8 cellular contexts compared by ENCODE assay signal in the genomic region with DNA sequence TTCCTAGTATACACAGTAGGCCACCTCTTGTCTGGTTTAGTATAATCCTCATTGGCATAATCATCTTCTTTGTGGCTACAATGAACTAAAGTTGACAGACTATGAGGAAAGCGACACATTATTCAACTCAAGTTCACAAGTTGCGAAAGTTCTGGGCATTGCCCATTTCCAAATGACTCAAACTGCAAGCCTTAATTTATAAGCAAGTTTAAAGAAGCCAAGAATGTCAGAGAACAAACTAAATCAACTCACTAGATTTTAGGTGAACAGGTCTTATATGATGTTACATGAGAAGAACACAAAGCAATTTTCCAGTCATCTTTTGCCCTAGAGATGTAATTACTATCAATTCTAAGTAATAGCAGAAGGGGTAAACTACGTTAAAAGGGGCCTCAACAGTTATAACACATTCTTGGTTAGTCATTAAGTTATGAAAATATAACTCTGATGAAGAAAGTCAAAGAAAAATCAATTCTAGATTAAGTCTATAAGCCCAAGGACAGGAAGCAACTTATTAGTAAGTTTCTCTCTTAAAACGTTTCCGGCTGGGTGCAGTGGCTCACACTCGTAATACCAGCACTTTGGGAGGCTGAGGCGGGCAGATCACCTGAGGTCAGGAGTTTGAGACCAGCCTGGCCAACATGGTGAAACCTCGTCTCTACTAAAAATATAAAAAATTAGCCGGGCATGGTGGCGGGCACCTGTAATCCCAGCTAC. TPM values are rescaled to one million over a fixed set of nuclear protein-coding genes. Genes with fewer than 3 reads are reported as not detected.
DNase-seq lines count a peak whose midpoint lies in the region; ATAC-seq and TF ChIP-seq lines count a peak whose summit lies in the region.

No MANE protein-coding gene starts in this region.

- TF ChIP-seq CTCF in left ventricle myocardium inferior (IDR thresholded peaks at IDR 0.05; ENCODE audit: borderline replicate concordance) (no peak), OCI-LY1 (IDR thresholded peaks at IDR 0.05; ENCODE audit: low read length) (no peak), epithelial cell of proximal tubule (conservative IDR thresholded peaks at IDR 0.05; ENCODE audit: low read depth, low read length) (no peak), type B pancreatic cell (conservative IDR thresholded peaks at IDR 0.05) (no peak), colonic mucosa (IDR thresholded peaks at IDR 0.05) (no peak)

- H3K9me3 ChIP-seq in left ventricle myocardium inferior (replicated peaks) (no peaks in the 10 kb centered on the region), OCI-LY1 (ENCODE audit: low read length) (no peaks in the 10 kb centered on the region), colonic mucosa (no peaks in the 10 kb centered on the region)

- H2AFZ ChIP-seq in OCI-LY1 (ENCODE audit: low read length) = no peak overlapping the region

- H3K4me1 ChIP-seq in left ventricle myocardium inferior (peaks cover 97% of the 10 kb centered on the region), OCI-LY1 (ENCODE audit: insufficient read depth, low read length, severe bottlenecking) (peaks cover 46% of the 10 kb centered on the region), colonic mucosa (no peaks in the 10 kb centered on the region)

- ATAC-seq in left cardiac atrium (peak; percentile 7 to 44), HG03039 (IDR thresholded peaks at IDR 0.05; ENCODE audit: unreplicated experiment) (no peak)

- intact Hi-C loops in left cardiac atrium (cut with DNase I) (loop anchor here in 1 of 2 donors (5.0 kb wide), 1 partner anchor 150 kb away; no protein-coding TSS in a partner anchor), left ventricle myocardium inferior (cut with micrococcal nuclease) (loop anchor here (10.0 kb wide), 1 partner anchor 147 kb away; no protein-coding TSS in a partner anchor), colonic mucosa (cut with DNase I) (no loop called here)

- no peak overlapping the region for H3K4me3 Mint-ChIP-seq in type B pancreatic cell

- no peaks in the 10 kb centered on the region for H3K9me3 Mint-ChIP-seq in type B pancreatic cell

- H3K27ac ChIP-seq in left ventricle myocardium inferior (replicated peaks) (no peak overlapping the region), OCI-LY1 (ENCODE audit: low read depth, low read length, poor library complexity, severe bottlenecking) (peak overlapping the region; percentile 32), colonic mucosa (no peak overlapping the region)

- H3K27me3 ChIP-seq in left ventricle myocardium inferior (ENCODE audit: low read depth) = no peaks in the 10 kb centered on the region
- no peaks in the 10 kb centered on the region for H3K27me3 ChIP-seq in OCI-LY1 (ENCODE audit: insufficient read depth, low read length)
- no peaks in the 10 kb centered on the region for H3K27me3 ChIP-seq in colonic mucosa

- peaks cover 7% of the 10 kb centered on the region for H3K36me3 Mint-ChIP-seq in type B pancreatic cell

- H3K79me2 ChIP-seq in OCI-LY1 (ENCODE audit: insufficient read depth, low read length) = peaks cover 100% of the 10 kb centered on the region

- H3K27me3 Mint-ChIP-seq in type B pancreatic cell = no peaks in the 10 kb centered on the region

- H3K9ac ChIP-seq in OCI-LY1 (ENCODE audit: low read length) (no peak overlapping the region), colonic mucosa (ENCODE audit: low read depth in 2 of 2, low read length in 2 of 2) (no peak overlapping the region)

- DNase-seq in left cardiac atrium = no peak
- no peak for DNase-seq in left ventricle myocardium inferior
- DNase-seq in epithelial cell of proximal tubule (ENCODE audit: low read depth) = peak; percentile 51
- DNase-seq in type B pancreatic cell (ENCODE audit: extremely low spot score, unreplicated experiment) = no peak
- DNase-seq in activated CD8-positive, alpha-beta memory T cell treated with anti-CD3 and anti-CD28 coated beads, Interleukin-2, amount 50 U/mL, for 4 hours = no peak
- DNase-seq in colonic mucosa = no peak

- no peaks in the 10 kb centered on the region for H3K9me2 ChIP-seq in OCI-LY1 (ENCODE audit: low read depth, low read length)

- H4K20me1 ChIP-seq in OCI-LY1 (ENCODE audit: insufficient read depth, low read length) = no peaks in the 10 kb centered on the region

- H3K4me2 ChIP-seq in OCI-LY1 (ENCODE audit: low read length) = peak overlapping the region; percentile 33; the same call in 1 of the 2 replicates

- peak overlapping the region; percentile 23 for H3K27ac Mint-ChIP-seq in type B pancreatic cell

- 0 out of 2 replicates have a peak, but pooled peaks cover 3% of the 10 kb centered on the region for H3F3A ChIP-seq in OCI-LY1 (ENCODE audit: insufficient read depth, low read length)

- no peaks in the 10 kb centered on the region for H3K36me3 ChIP-seq in left ventricle myocardium inferior
- peaks cover 6% of the 10 kb centered on the region; the same call in 1 of the 2 replicates for H3K36me3 ChIP-seq in OCI-LY1 (ENCODE audit: insufficient read depth, low read length)
- H3K36me3 ChIP-seq in colonic mucosa = no peaks in the 10 kb centered on the region

- no peak overlapping the region for H3K4me3 ChIP-seq in left ventricle myocardium inferior
- H3K4me3 ChIP-seq in OCI-LY1 (ENCODE audit: low read depth, low read length, poor library complexity, severe bottlenecking) = no peak overlapping the region
- H3K4me3 ChIP-seq in epithelial cell of proximal tubule (ENCODE audit: low read depth, low read length) = no peak overlapping the region
- no peak overlapping the region for H3K4me3 ChIP-seq in colonic mucosa

- H3K4me1 Mint-ChIP-seq in type B pancreatic cell (ENCODE audit: unreplicated experiment) = peaks cover 27% of the 10 kb centered on the region

RNA-seq across cellular contexts. Expression of gene PICALM, which starts 21.5 kb away (rescaled TPM):
- total RNA-seq in left cardiac atrium (100 to 1,000 TPM; 148 to 260 TPM), left ventricle myocardium inferior (133 TPM), epithelial cell of proximal tubule (153 and 218 TPM in 2 replicates), type B pancreatic cell (ENCODE audit: low replicate concordance) (137 and 149 TPM in 2 replicates), colonic mucosa (100 to 1,000 TPM; 116 to 162 TPM)
